In genomic region chr2:70091364-70091763, GRCh38 we compare ENCODE assay signal across 14 cellular contexts. TPM values are rescaled to one million over a fixed set of nuclear protein-coding genes. Genes with fewer than 3 reads are reported as not detected.
DNase-seq lines count a peak whose midpoint lies in the region; ATAC-seq lines count a peak whose summit lies in the region.
"Had no signal": no experiment of that assay in that cellular context is flagged by ENCODE, and none has a peak within 500 bp of the region (broad histone marks: within the 10 kb centered on the region; RNA-seq: fewer than 3 reads in every experiment).

No MANE protein-coding gene starts in this region.

- 0 out of 2 replicates have a peak overlapping the region, but pooled peaks have one; percentile 7 for H3K27ac ChIP-seq in SK-N-MC
- peak overlapping the region; percentile 34 for H3K27ac ChIP-seq in effector memory CD4-positive, alpha-beta T cell (ENCODE audit: insufficient read depth, low read length, poor library complexity, severe bottlenecking)
- H3K27ac ChIP-seq: foreskin keratinocyte had no signal

- intact Hi-C loops in activated CD4-positive, alpha-beta T cell treated with anti-CD3 and anti-CD28 coated beads, Interleukin-2, amount 10 ng/mL, durations not matched to agents 24 days and 14 days (cut with micrococcal nuclease): no loop called here

- H3K27me3 Mint-ChIP-seq in activated CD4-positive, alpha-beta T cell treated with anti-CD3 and anti-CD28 coated beads, Interleukin-2, amount 10 ng/mL, durations not matched to agents 24 days and 14 days: no peaks in the 10 kb centered on the region
- no peaks in the 10 kb centered on the region for H3K27me3 Mint-ChIP-seq in stimulated activated memory B cell treated with anti-CD40 and anti-IgM and Interleukin-4, amounts not matched to agents 10 μg/mL and 1 μg/mL and 100 μg/mL, for 72 hours

- peaks cover 17% of the 10 kb centered on the region for H3K36me3 ChIP-seq in SK-N-MC (ENCODE audit: insufficient read depth, low read length)
- peaks cover 5% of the 10 kb centered on the region for H3K36me3 ChIP-seq in effector memory CD4-positive, alpha-beta T cell (ENCODE audit: control insufficient read depth, insufficient read depth, low read length)

- H3K36me3 Mint-ChIP-seq in activated CD4-positive, alpha-beta T cell treated with anti-CD3 and anti-CD28 coated beads, Interleukin-2, amount 10 ng/mL, durations not matched to agents 24 days and 14 days (ENCODE audit: low read depth): peaks cover 54% of the 10 kb centered on the region
- peaks cover 48% of the 10 kb centered on the region for H3K36me3 Mint-ChIP-seq in stimulated activated memory B cell treated with anti-CD40 and anti-IgM and Interleukin-4, amounts not matched to agents 10 μg/mL and 1 μg/mL and 100 μg/mL, for 72 hours

- H3K4me1 ChIP-seq in effector memory CD4-positive, alpha-beta T cell (ENCODE audit: control insufficient read depth, insufficient read depth, low read length, poor library complexity, severe bottlenecking): peaks cover 48% of the 10 kb centered on the region

- no peak overlapping the region for H3K9ac ChIP-seq in SK-N-MC (ENCODE audit: insufficient read length)

- no peaks in the 10 kb centered on the region for H3K9me3 ChIP-seq in SK-N-MC (ENCODE audit: low read depth, low read length)
- no peaks in the 10 kb centered on the region for H3K9me3 ChIP-seq in effector memory CD4-positive, alpha-beta T cell (ENCODE audit: control insufficient read depth, low read length)

- ATAC-seq in stimulated activated memory B cell treated with anti-CD40 and anti-IgM and Interleukin-4, amounts not matched to agents 10 μg/mL and 1 μg/mL and 100 μg/mL, for 72 hours: no peak
- ATAC-seq in HG02884 (IDR thresholded peaks at IDR 0.05; ENCODE audit: unreplicated experiment): no peak
- ATAC-seq: foreskin keratinocyte had no signal

- no peak overlapping the region for H3K4me3 ChIP-seq in SK-N-MC
- no peak overlapping the region for H3K4me3 ChIP-seq in effector memory CD4-positive, alpha-beta T cell (ENCODE audit: insufficient read depth, low read depth, low read length, poor library complexity, severe bottlenecking)

- no peaks in the 10 kb centered on the region for H3K27me3 ChIP-seq in effector memory CD4-positive, alpha-beta T cell (replicated peaks; ENCODE audit: control insufficient read depth, insufficient read depth, low read length, poor library complexity, severe bottlenecking)
- H3K27me3 ChIP-seq: foreskin keratinocyte had no signal

- peaks cover 47% of the 10 kb centered on the region for H3K4me1 Mint-ChIP-seq in activated CD4-positive, alpha-beta T cell treated with anti-CD3 and anti-CD28 coated beads, Interleukin-2, amount 10 ng/mL, durations not matched to agents 24 days and 14 days
- peaks cover 59% of the 10 kb centered on the region for H3K4me1 Mint-ChIP-seq in stimulated activated memory B cell treated with anti-CD40 and anti-IgM and Interleukin-4, amounts not matched to agents 10 μg/mL and 1 μg/mL and 100 μg/mL, for 72 hours

- peak overlapping the region; percentile 80 for H3K27ac Mint-ChIP-seq in activated CD4-positive, alpha-beta T cell treated with anti-CD3 and anti-CD28 coated beads, Interleukin-2, amount 10 ng/mL, durations not matched to agents 24 days and 14 days
- peak overlapping the region; percentile 97 for H3K27ac Mint-ChIP-seq in stimulated activated memory B cell treated with anti-CD40 and anti-IgM and Interleukin-4, amounts not matched to agents 10 μg/mL and 1 μg/mL and 100 μg/mL, for 72 hours

- no peak for DNase-seq in activated CD4-positive, alpha-beta T cell treated with anti-CD3 and anti-CD28 coated beads, Interleukin-2, amount 10 ng/mL, durations not matched to agents 24 days and 14 days
- no peak for DNase-seq in activated CD4-positive, alpha-beta T cell treated with anti-CD3 and anti-CD28 coated beads, Interleukin-2, amount 50 U/mL, for 4 hours
- DNase-seq in SK-N-MC (ENCODE audit: low read depth, low spot score): no peak
- no peak for DNase-seq in effector memory CD4-positive, alpha-beta T cell
- no peak for DNase-seq in nucleus accumbens (lab: John Stamatoyannopoulos, UW)
- DNase-seq in NCI-H1105 treated with DMSO at 0.1 percent for 48 hours (lab: John Stamatoyannopoulos, UW): no peak
- DNase-seq: cortex of kidney, DMS79, foreskin keratinocyte, IMR-90, NCI-H2029 treated with DMSO at 0.1 percent for 48 hours, T1000 had no signal

- peak overlapping the region; percentile 54 for H3K4me3 Mint-ChIP-seq in activated CD4-positive, alpha-beta T cell treated with anti-CD3 and anti-CD28 coated beads, Interleukin-2, amount 10 ng/mL, durations not matched to agents 24 days and 14 days
- H3K4me3 Mint-ChIP-seq in stimulated activated memory B cell treated with anti-CD40 and anti-IgM and Interleukin-4, amounts not matched to agents 10 μg/mL and 1 μg/mL and 100 μg/mL, for 72 hours: no peak overlapping the region

- H3K9me3 Mint-ChIP-seq in activated CD4-positive, alpha-beta T cell treated with anti-CD3 and anti-CD28 coated beads, Interleukin-2, amount 10 ng/mL, durations not matched to agents 24 days and 14 days: no peaks in the 10 kb centered on the region
- peaks cover 3% of the 10 kb centered on the region for H3K9me3 Mint-ChIP-seq in stimulated activated memory B cell treated with anti-CD40 and anti-IgM and Interleukin-4, amounts not matched to agents 10 μg/mL and 1 μg/mL and 100 μg/mL, for 72 hours

RNA-seq across cellular contexts. Expression of gene PCBP1, which starts 4.1 kb away (rescaled TPM):
- total RNA-seq in activated CD4-positive, alpha-beta T cell treated with anti-CD3 and anti-CD28 coated beads, Interleukin-2, amount 10 ng/mL, durations not matched to agents 24 days and 14 days: 443 and 447 TPM in 2 replicates
